ENCODE assay signal across 12 cellular contexts in genomic region chr5:137304227-137304874, GRCh38.
DNase-seq lines count a peak whose midpoint lies in the region; ATAC-seq lines count a peak whose summit lies in the region.
"Had no signal": no experiment of that assay in that cellular context is flagged by ENCODE, and none has a peak within 500 bp of the region (broad histone marks: within the 10 kb centered on the region; RNA-seq: fewer than 3 reads in every experiment).

No MANE protein-coding gene starts in this region.

- peak; percentile 89 for DNase-seq in DMS79 (lab: John Stamatoyannopoulos, UW)
- peak; percentile 53 for DNase-seq in NCI-H2081 treated with DMSO at 0.1 percent for 48 hours (lab: John Stamatoyannopoulos, UW)
- DNase-seq in SHP77 (lab: John Stamatoyannopoulos, UW), result peak; percentile 96 to 97
- DNase-seq in mucosa of gallbladder (ENCODE audit: low spot score), result peak; percentile 51
- no peak for DNase-seq in retina
- DNase-seq: activated CD4-positive, alpha-beta memory T cell treated with anti-CD3 and anti-CD28 coated beads for 36 hours; activated naive CD4-positive, alpha-beta T cell treated with anti-CD3 and anti-CD28 coated beads, Interleukin-2, amount 10 ng/mL, durations not matched to agents 7 days and 5 days; nephron progenitor cell; PC-9 had no signal

- ATAC-seq in HG02588 (IDR thresholded peaks at IDR 0.05; ENCODE audit: unreplicated experiment) (no peak), GM18873 (IDR thresholded peaks at IDR 0.05; ENCODE audit: low FRiP score, unreplicated experiment) (no peak), HG03460 (IDR thresholded peaks at IDR 0.05; ENCODE audit: unreplicated experiment) (no peak)
